31 cellular contexts compared by ENCODE assay signal in genomic region chr17:81445642-81446500, GRCh38. TPM values are rescaled to one million over a fixed set of nuclear protein-coding genes. Genes with fewer than 3 reads are reported as not detected.
A peak's percentile ranks its signal among the peaks of the same experiment; 100 is the strongest.
DNase-seq lines count a peak whose midpoint lies in the region; ATAC-seq, FAIRE-seq and TF ChIP-seq lines count a peak whose summit lies in the region.
"Had no signal": no experiment of that assay in that cellular context is flagged by ENCODE, and none has a peak within 500 bp of the region (broad histone marks: within the 10 kb centered on the region; RNA-seq: fewer than 3 reads in every experiment).

No MANE protein-coding gene starts in this region.

- no peaks in the 10 kb centered on the region for H4K20me1 ChIP-seq in OCI-LY7 (ENCODE audit: insufficient read depth, low read length)

- intact Hi-C loops in OCI-LY7 (cut with micrococcal nuclease; ENCODE audit: unreplicated experiment), result no loop called here

- DNase-seq in activated CD4-positive, alpha-beta T cell treated with anti-CD3 and anti-CD28 coated beads, Interleukin-2, amount 10 ng/mL, durations not matched to agents 7 days and 5 days, result no peak
- no peak for DNase-seq in activated CD4-positive, alpha-beta T cell treated with anti-CD3 and anti-CD28 coated beads, Interleukin-2, amount 50 U/mL, for 4 hours
- DNase-seq in OCI-LY7 (ENCODE audit: low spot score) (no peak), endodermal cell (peak; percentile 76), urothelium cell line (ENCODE audit: low spot score) (no peak), SK-N-DZ (ENCODE audit: low spot score) (no peak), pons (ENCODE audit: low spot score) (no peak)
- DNase-seq: activated CD4-positive, alpha-beta T cell treated with anti-CD3 and anti-CD28 coated beads, Interleukin-2, amount 10 ng/mL, durations not matched to agents 24 days and 14 days; activated gamma-delta T cell treated with Interleukin-2 at 50 U/mL for 16 hours; activated naive CD8-positive, alpha-beta T cell treated with anti-CD3 and anti-CD28 coated beads, Interleukin-2, amount 50 U/mL, for 24 hours; activated T-cell treated with anti-CD3 and anti-CD28 coated beads, Interleukin-2, amount 50 U/mL, for 4 hours; CD8-positive, alpha-beta memory T cell; DMS153; dorsolateral prefrontal cortex; GF-D8; kidney; naive thymus-derived CD4-positive, alpha-beta T cell; NCI-H1105 treated with DMSO at 0.1 percent for 48 hours; NCI-H2107; NCI-H524; PC-9; Right ventricle myocardium superior; stimulated activated naive CD8-positive, alpha-beta T cell treated with anti-CD3 and anti-CD28 coated beads, Interleukin-15, amount 100 ng/mL, for 72 hours; T-helper 9 cell had no signal

- no peaks in the 10 kb centered on the region for H3K4me1 ChIP-seq in OCI-LY7 (ENCODE audit: insufficient read depth, low read length, poor library complexity, severe bottlenecking)
- H3K4me1 ChIP-seq in endodermal cell (ENCODE audit: control insufficient read depth, insufficient read depth, low read length), result no peaks in the 10 kb centered on the region

- no peak overlapping the region for H2AFZ ChIP-seq in OCI-LY7 (ENCODE audit: low read length)
- H2AFZ ChIP-seq: PC-9 had no signal

- H3K4me3 ChIP-seq in OCI-LY7 (ENCODE audit: low read depth, low read length, poor library complexity, severe bottlenecking) (no peak overlapping the region), endodermal cell (ENCODE audit: low read length) (no peak overlapping the region)
- H3K4me3 ChIP-seq: dorsolateral prefrontal cortex, PC-9 had no signal

- CTCF ChIA-PET in activated CD4-positive, alpha-beta T cell treated with anti-CD3 and anti-CD28 coated beads, Interleukin-2, amount 10 ng/mL, durations not matched to agents 7 days and 5 days (lab: Charles Lee), result no interaction called here
- CTCF ChIA-PET in OCI-LY7 (lab: Charles Lee; ENCODE audit: unreplicated experiment), result no interaction called here

- FAIRE-seq in urothelium cell line (lab: Jason Lieb, UNC), result peak; percentile 46
- FAIRE-seq: GM18507, kidney, small intestine had no signal

- H3K36me3 Mint-ChIP-seq in activated CD4-positive, alpha-beta T cell treated with anti-CD3 and anti-CD28 coated beads, Interleukin-2, amount 10 ng/mL, durations not matched to agents 7 days and 5 days (ENCODE audit: low read depth), result no peaks in the 10 kb centered on the region
- peaks cover 10% of the 10 kb centered on the region for H3K36me3 Mint-ChIP-seq in endodermal cell (ENCODE audit: low read depth)
- H3K36me3 Mint-ChIP-seq: CD8-positive, alpha-beta memory T cell; IgD-negative memory B cell; mesothelial cell of epicardium; naive thymus-derived CD4-positive, alpha-beta T cell had no signal

- POLR2A ChIA-PET in activated CD4-positive, alpha-beta T cell treated with anti-CD3 and anti-CD28 coated beads, Interleukin-2, amount 10 ng/mL, durations not matched to agents 7 days and 5 days (lab: Charles Lee), result no interaction called here
- POLR2A ChIA-PET in OCI-LY7 (lab: Charles Lee), result no interaction called here

- no peaks in the 10 kb centered on the region for H3K27me3 Mint-ChIP-seq in activated CD4-positive, alpha-beta T cell treated with anti-CD3 and anti-CD28 coated beads, Interleukin-2, amount 10 ng/mL, durations not matched to agents 7 days and 5 days
- H3K27me3 Mint-ChIP-seq in endodermal cell (ENCODE audit: insufficient read depth), result no peaks in the 10 kb centered on the region
- H3K27me3 Mint-ChIP-seq: activated CD4-positive, alpha-beta T cell treated with anti-CD3 and anti-CD28 coated beads, Interleukin-2, amount 10 ng/mL, durations not matched to agents 24 days and 14 days; stimulated activated naive CD8-positive, alpha-beta T cell treated with anti-CD3 and anti-CD28 coated beads, Interleukin-15, amount 100 ng/mL, for 72 hours had no signal

- H3K79me2 ChIP-seq in OCI-LY7 (ENCODE audit: insufficient read depth, low read depth, low read length), result no peaks in the 10 kb centered on the region

- no peak overlapping the region for H3K4me2 ChIP-seq in OCI-LY7 (ENCODE audit: low read length)
- H3K4me2 ChIP-seq: PC-9 had no signal

- no peaks in the 10 kb centered on the region for H3K9me2 ChIP-seq in OCI-LY7 (ENCODE audit: insufficient read depth, low read length)

- H3K27ac ChIP-seq in OCI-LY7 (ENCODE audit: low read depth, low read length, poor library complexity, severe bottlenecking) (no peak overlapping the region), endodermal cell (ENCODE audit: low read depth, low read length) (no peak overlapping the region)
- H3K27ac ChIP-seq: dorsolateral prefrontal cortex, PC-9, VCaP had no signal

- H3K36me3 ChIP-seq in OCI-LY7 (ENCODE audit: insufficient read depth, low read length) (no peaks in the 10 kb centered on the region), endodermal cell (ENCODE audit: control insufficient read depth, insufficient read depth, low read length) (no peaks in the 10 kb centered on the region)

- H3K27ac Mint-ChIP-seq in activated CD4-positive, alpha-beta T cell treated with anti-CD3 and anti-CD28 coated beads, Interleukin-2, amount 10 ng/mL, durations not matched to agents 7 days and 5 days, result peak overlapping the region; percentile 31
- H3K27ac Mint-ChIP-seq in endodermal cell, result no peak overlapping the region
- H3K27ac Mint-ChIP-seq: activated CD4-positive, alpha-beta T cell treated with anti-CD3 and anti-CD28 coated beads, Interleukin-2, amount 10 ng/mL, durations not matched to agents 24 days and 14 days; activated naive CD8-positive, alpha-beta T cell treated with anti-CD3 and anti-CD28 coated beads, Interleukin-2, amount 50 U/mL, for 24 hours; CD8-positive, alpha-beta memory T cell; IgD-negative memory B cell; mesothelial cell of epicardium; naive thymus-derived CD4-positive, alpha-beta T cell had no signal

- peak; percentile 47 for TF ChIP-seq CTCF in OCI-LY7 (conservative IDR thresholded peaks at IDR 0.05; ENCODE audit: low read length)
- peak; percentile 36 for TF ChIP-seq CTCF in endodermal cell (conservative IDR thresholded peaks at IDR 0.05)

- no peak overlapping the region for H3K4me3 Mint-ChIP-seq in activated CD4-positive, alpha-beta T cell treated with anti-CD3 and anti-CD28 coated beads, Interleukin-2, amount 10 ng/mL, durations not matched to agents 7 days and 5 days
- no peak overlapping the region for H3K4me3 Mint-ChIP-seq in endodermal cell
- H3K4me3 Mint-ChIP-seq: activated CD4-positive, alpha-beta T cell treated with anti-CD3 and anti-CD28 coated beads, Interleukin-2, amount 10 ng/mL, durations not matched to agents 24 days and 14 days; activated naive CD8-positive, alpha-beta T cell treated with anti-CD3 and anti-CD28 coated beads, Interleukin-2, amount 50 U/mL, for 24 hours; activated T-cell treated with anti-CD3 and anti-CD28 coated beads, Interleukin-2, amount 50 U/mL, for 4 hours; CD8-positive, alpha-beta memory T cell; central memory CD8-positive, alpha-beta T cell; IgD-negative memory B cell; mesothelial cell of epicardium; naive thymus-derived CD4-positive, alpha-beta T cell; stimulated activated naive CD8-positive, alpha-beta T cell treated with anti-CD3 and anti-CD28 coated beads, Interleukin-15, amount 100 ng/mL, for 72 hours had no signal

- no peaks in the 10 kb centered on the region for H3K27me3 ChIP-seq in endodermal cell (ENCODE audit: control insufficient read depth, insufficient read depth, low read length, poor library complexity, severe bottlenecking)
- H3K27me3 ChIP-seq: dorsolateral prefrontal cortex had no signal

- no peaks in the 10 kb centered on the region for H3K9me3 Mint-ChIP-seq in activated CD4-positive, alpha-beta T cell treated with anti-CD3 and anti-CD28 coated beads, Interleukin-2, amount 10 ng/mL, durations not matched to agents 7 days and 5 days
- H3K9me3 Mint-ChIP-seq in endodermal cell, result no peaks in the 10 kb centered on the region
- H3K9me3 Mint-ChIP-seq: activated CD4-positive, alpha-beta T cell treated with anti-CD3 and anti-CD28 coated beads, Interleukin-2, amount 10 ng/mL, durations not matched to agents 24 days and 14 days; activated naive CD8-positive, alpha-beta T cell treated with anti-CD3 and anti-CD28 coated beads, Interleukin-2, amount 50 U/mL, for 24 hours; activated T-cell treated with anti-CD3 and anti-CD28 coated beads, Interleukin-2, amount 50 U/mL, for 4 hours; CD8-positive, alpha-beta memory T cell; central memory CD8-positive, alpha-beta T cell; IgD-negative memory B cell; mesothelial cell of epicardium; naive thymus-derived CD4-positive, alpha-beta T cell; stimulated activated naive CD8-positive, alpha-beta T cell treated with anti-CD3 and anti-CD28 coated beads, Interleukin-15, amount 100 ng/mL, for 72 hours had no signal

- BruUV-seq in OCI-LY7 (replicated peaks; lab: Mats Ljungman, UMichigan), result no TSS peak

- H3K4me1 Mint-ChIP-seq in activated CD4-positive, alpha-beta T cell treated with anti-CD3 and anti-CD28 coated beads, Interleukin-2, amount 10 ng/mL, durations not matched to agents 7 days and 5 days, result no peaks in the 10 kb centered on the region
- no peaks in the 10 kb centered on the region for H3K4me1 Mint-ChIP-seq in endodermal cell
- H3K4me1 Mint-ChIP-seq: activated CD4-positive, alpha-beta T cell treated with anti-CD3 and anti-CD28 coated beads, Interleukin-2, amount 10 ng/mL, durations not matched to agents 24 days and 14 days; activated naive CD8-positive, alpha-beta T cell treated with anti-CD3 and anti-CD28 coated beads, Interleukin-2, amount 50 U/mL, for 24 hours; CD8-positive, alpha-beta memory T cell; central memory CD8-positive, alpha-beta T cell; IgD-negative memory B cell; mesothelial cell of epicardium; naive thymus-derived CD4-positive, alpha-beta T cell; stimulated activated naive CD8-positive, alpha-beta T cell treated with anti-CD3 and anti-CD28 coated beads, Interleukin-15, amount 100 ng/mL, for 72 hours had no signal

- H3K9ac ChIP-seq in endodermal cell (ENCODE audit: extremely low read depth, low read length, poor library complexity, severe bottlenecking), result no peak overlapping the region

- 93 to 95% methylated on average over 13 to 30 of the region's 30 CpGs for WGBS in endodermal cell (ENCODE audit: insufficient coverage in 1 of 2, insufficient read length in 1 of 2), 2 experiments

- no peaks in the 10 kb centered on the region for H3K9me3 ChIP-seq in OCI-LY7 (ENCODE audit: low read length)
- no peaks in the 10 kb centered on the region for H3K9me3 ChIP-seq in endodermal cell (ENCODE audit: control insufficient read depth, low read length)

- no peak for ATAC-seq in HG02973 (IDR thresholded peaks at IDR 0.05; ENCODE audit: unreplicated experiment)
- ATAC-seq: activated naive CD8-positive, alpha-beta T cell treated with anti-CD3 and anti-CD28 coated beads, Interleukin-2, amount 50 U/mL, for 24 hours; activated T-cell treated with anti-CD3 and anti-CD28 coated beads, Interleukin-2, amount 50 U/mL, for 4 hours; naive thymus-derived CD4-positive, alpha-beta T cell had no signal

RNA-seq across cellular contexts. Expression of gene BAHCC1, which starts 50.6 kb away (rescaled TPM):
- total RNA-seq in activated CD4-positive, alpha-beta T cell treated with anti-CD3 and anti-CD28 coated beads, Interleukin-2, amount 10 ng/mL, durations not matched to agents 7 days and 5 days, result not detected
- 1.4 and 5.2 TPM in 2 replicates for total RNA-seq in OCI-LY7 (2014; rRNA removed; shearing (Covaris generic))
- total RNA-seq in OCI-LY7 (2022), result 5.5 and 5.7 TPM in 2 replicates
- total RNA-seq in endodermal cell, result 10 to 100 TPM; 63.9 to 78.1 TPM
- polyA plus RNA-seq in endodermal cell (2013, experiment 1 of 2), result 40.3 TPM
- polyA plus RNA-seq in endodermal cell (2013, experiment 2 of 2), result 37.2 TPM
- 6.6 and 15.1 TPM in 2 replicates for polyA plus RNA-seq in SK-N-DZ (2014; cell fraction: cytosol; rRNA removed)
- polyA plus RNA-seq in SK-N-DZ (2014; cell fraction: nucleus; rRNA removed), result 33.7 and 55.3 TPM in 2 replicates
- total RNA-seq: activated CD4-positive, alpha-beta T cell treated with anti-CD3 and anti-CD28 coated beads, Interleukin-2, amount 10 ng/mL, durations not matched to agents 24 days and 14 days; CD8-positive, alpha-beta memory T cell had no signal
- polyA plus RNA-seq: CD8-positive, alpha-beta memory T cell; IgD-negative memory B cell; naive thymus-derived CD4-positive, alpha-beta T cell had no signal

Comparison
In these comparisons a context has a peak if more than half of its experiments do, and no peak if none do; other contexts are left out.
1. RNA of gene BAHCC1, which starts 50.6 kb away (total RNA-seq): 63.9 to 78.1 TPM in endodermal cell; 1.4 to 5.7 TPM in OCI-LY7 and not detected in activated CD4-positive, alpha-beta T cell treated with anti-CD3 and anti-CD28 coated beads, Interleukin-2, amount 10 ng/mL, durations not matched to agents 7 days and 5 days; every median in the first group is over 4 times any median in the second.